ENCODE assay signal across 17 cellular contexts in genomic region chr3:133792171-133792763, GRCh38. TPM values are rescaled to one million over a fixed set of nuclear protein-coding genes. Genes with fewer than 3 reads are reported as not detected.
DNase-seq lines count a peak whose midpoint lies in the region; ATAC-seq, FAIRE-seq and TF ChIP-seq lines count a peak whose summit lies in the region.
"Had no signal": no experiment of that assay in that cellular context is flagged by ENCODE, and none has a peak within 500 bp of the region (broad histone marks: within the 10 kb centered on the region; RNA-seq: fewer than 3 reads in every experiment).

No MANE protein-coding gene starts in this region.

- intact Hi-C loops in IMR-90 (cut with micrococcal nuclease), result no loop called here
- intact Hi-C loops in pancreas (cut with DNase I), result no loop called here
- intact Hi-C loops in tibial artery (cut with DNase I; ENCODE audit: low total_unique reads), result no loop called here

- H3K27ac ChIP-seq in IMR-90 (ENCODE audit: insufficient read depth, low read length) (no peak overlapping the region), pancreas (no peak overlapping the region), tibial artery (no peak overlapping the region)

- H2BK20ac ChIP-seq in IMR-90 (ENCODE audit: low read depth, low read length), result no peak overlapping the region

- WGBS in IMR-90 (ENCODE audit: extremely low coverage in 2 of 2, insufficient read length in 1 of 2), 2 experiments, result 100% methylated on average over 1 of the region's 9 CpGs; no CpG with 5 or more reads in 1 of the 2 experiments
- WGBS in pancreas, 2 donors, result 53 to 55% methylated on average over 9 of the region's 9 CpGs

- H3K9ac ChIP-seq in IMR-90 (ENCODE audit: low read depth, low read length), result no peak overlapping the region

- no peak overlapping the region for H4K8ac ChIP-seq in IMR-90 (ENCODE audit: low read depth in 2 of 2, low read length in 2 of 2)

- no peak overlapping the region for H3K14ac ChIP-seq in IMR-90 (replicated peaks; ENCODE audit: low read depth, low read length)

- no peak for FAIRE-seq in pancreas (lab: Jason Lieb, UNC)
- FAIRE-seq: GM19239 had no signal

- ATAC-seq in IMR-90 (ENCODE audit: low read depth) (no peak), pancreas (no peak), GM18502 (IDR thresholded peaks at IDR 0.05; ENCODE audit: poor library complexity, unreplicated experiment) (no peak)
- ATAC-seq: activated CD8-positive, alpha-beta T cell treated with anti-CD3 and anti-CD28 coated beads for 36 hours; activated T-helper 17 cell treated with anti-CD3 and anti-CD28 coated beads, Interleukin-2, amount 50 U/mL, for 72 hours; esophagus mucosa; naive thymus-derived CD4-positive, alpha-beta T cell had no signal

- CTCF ChIA-PET in IMR-90 (lab: Yijun Ruan, JAX), result no interaction called here

- no peak overlapping the region for H4K5ac ChIP-seq in IMR-90 (ENCODE audit: low read depth, low read length)

- no peak overlapping the region for H2BK15ac ChIP-seq in IMR-90 (ENCODE audit: low read depth, low read length)

- H3K9me3 ChIP-seq in IMR-90 (ENCODE audit: control insufficient read depth, insufficient read depth, low read length) (peaks cover 4% of the 10 kb centered on the region), pancreas (peaks cover 0 to 3% (median 0%) of the 10 kb centered on the region in 4 donors), tibial artery (no peaks in the 10 kb centered on the region)

- no peak overlapping the region for H3K4me2 ChIP-seq in IMR-90 (ENCODE audit: low read depth, low read length)

- H3K27me3 ChIP-seq in IMR-90 (ENCODE audit: control insufficient read depth, insufficient read depth, low read length) (no peaks in the 10 kb centered on the region), pancreas (no peaks in the 10 kb centered on the region), tibial artery (no peaks in the 10 kb centered on the region)

- H3K36me3 ChIP-seq in IMR-90 (ENCODE audit: control insufficient read depth, insufficient read depth, low read length), result no peaks in the 10 kb centered on the region
- H3K36me3 ChIP-seq in pancreas, result no peaks in the 10 kb centered on the region
- H3K36me3 ChIP-seq in tibial artery, result no peaks in the 10 kb centered on the region

- TF ChIP-seq POLR2A in IMR-90 (IDR thresholded peaks at IDR 0.05; ENCODE audit: low read depth, low read length), result no peak

- no peak overlapping the region for H3K4me3 ChIP-seq in IMR-90 (ENCODE audit: insufficient read depth, low read depth, low read length)
- H3K4me3 ChIP-seq in fibroblast of the aortic adventitia (ENCODE audit: low read depth, low read length), result no peak overlapping the region
- H3K4me3 ChIP-seq in pancreas, result no peak overlapping the region
- H3K4me3 ChIP-seq in tibial artery, result no peak overlapping the region

- H3K18ac ChIP-seq in IMR-90 (ENCODE audit: low read depth, low read length), result no peak overlapping the region

- no peak overlapping the region for H2BK5ac ChIP-seq in IMR-90 (ENCODE audit: low read depth, low read length, poor library complexity, severe bottlenecking)

- dilution Hi-C loops in IMR-90 (cut with HindIII; ENCODE audit: low sequenced_read_pairs, unreplicated experiment), result no loop called here

- no peaks in the 10 kb centered on the region for H3K9me1 ChIP-seq in IMR-90 (ENCODE audit: insufficient read depth, low read length)

- no peak for TF ChIP-seq RAD21 in IMR-90 (IDR thresholded peaks at IDR 0.05; ENCODE audit: low read length)

- DNase-seq in EH (ENCODE audit: low read depth) (peak; percentile 3), IMR-90 (peak; percentile 5), SK-N-DZ (ENCODE audit: low spot score) (peak; percentile 9), fibroblast of the aortic adventitia (ENCODE audit: low read depth) (peak; percentile 7), pancreas (no peak), tibial artery (no peak), AML-193 (lab: John Stamatoyannopoulos, UW) (no peak)
- DNase-seq: activated CD8-positive, alpha-beta T cell treated with anti-CD3 and anti-CD28 coated beads for 36 hours; amygdala; GDM1; naive thymus-derived CD4-positive, alpha-beta T cell; NCI-H2107 had no signal

- H4K20me1 ChIP-seq in IMR-90 (ENCODE audit: insufficient read depth, low read length), result no peaks in the 10 kb centered on the region

- no peak overlapping the region for H3K4ac ChIP-seq in IMR-90 (ENCODE audit: low read depth, low read length)

- in situ Hi-C loops in IMR-90 (cut with MboI; ENCODE audit: low sequenced_read_pairs), result no loop called here

- H3K4me1 ChIP-seq in IMR-90 (ENCODE audit: control insufficient read depth, insufficient read depth, low read length) (no peaks in the 10 kb centered on the region), pancreas (no peaks in the 10 kb centered on the region), tibial artery (no peaks in the 10 kb centered on the region)

- no peak overlapping the region for H2AK5ac ChIP-seq in IMR-90 (ENCODE audit: low read depth, low read length)

- H3K56ac ChIP-seq in IMR-90 (ENCODE audit: extremely low read depth, insufficient read depth, low read length), result no peak overlapping the region

- TF ChIP-seq CTCF in IMR-90 (conservative IDR thresholded peaks at IDR 0.05; ENCODE audit: low read depth, low read length), result no peak
- no peak for TF ChIP-seq CTCF in fibroblast of the aortic adventitia (IDR thresholded peaks at IDR 0.05; ENCODE audit: insufficient read depth, low read length)
- TF ChIP-seq CTCF in pancreas (IDR thresholded peaks at IDR 0.05), result no peak
- no peak for TF ChIP-seq CTCF in tibial artery (IDR thresholded peaks at IDR 0.05)

- no peak overlapping the region for H2AFZ ChIP-seq in IMR-90 (replicated peaks; ENCODE audit: low read length, poor library complexity)

- BruUV-seq in IMR-90 (replicated peaks; lab: Mats Ljungman, UMichigan), result no TSS peak

- H3K23ac ChIP-seq in IMR-90 (ENCODE audit: low read depth, low read length), result no peak overlapping the region

- H2AK9ac ChIP-seq in IMR-90 (replicated peaks; ENCODE audit: low read depth, low read length, poor library complexity), result no peak overlapping the region

- H3K79me1 ChIP-seq in IMR-90 (ENCODE audit: low read depth in 1 of 2, low read length in 2 of 2), result no peaks in the 10 kb centered on the region

- H4K91ac ChIP-seq in IMR-90 (ENCODE audit: insufficient read depth, low read depth, low read length), result no peak overlapping the region

- POLR2A ChIA-PET in IMR-90 (lab: Charles Lee; ENCODE audit: unreplicated experiment), result no interaction called here

- no peak overlapping the region for H2BK120ac ChIP-seq in IMR-90 (ENCODE audit: low read depth, low read length)

TF ChIP-seq in IMR-90, 13 proteins besides CTCF, POLR2A, EP300 and RAD21 (continues in another document):
- TF ChIP-seq CEBPB (IDR thresholded peaks at IDR 0.05; ENCODE audit: low read depth, low read length) (no peak), NFE2L2 (IDR thresholded peaks at IDR 0.05; ENCODE audit: low read depth, low read length) (no peak), ELK1 (IDR thresholded peaks at IDR 0.05; ENCODE audit: borderline replicate concordance, low read depth, low read length) (no peak), BHLHE40 (IDR thresholded peaks at IDR 0.05; ENCODE audit: low read depth, low read length) (no peak), RCOR1 (IDR thresholded peaks at IDR 0.05; ENCODE audit: insufficient replicate concordance, low read length) (no peak), FOS (IDR thresholded peaks at IDR 0.05; ENCODE audit: low read depth, low read length) (no peak), RFX5 (IDR thresholded peaks at IDR 0.05; ENCODE audit: low read depth, low read length) (no peak), SMC3 (IDR thresholded peaks at IDR 0.05; ENCODE audit: low read depth, low read length) (no peak), MXI1 (IDR thresholded peaks at IDR 0.05; ENCODE audit: borderline replicate concordance, low read depth, low read length) (no peak), MAZ (IDR thresholded peaks at IDR 0.05; ENCODE audit: borderline replicate concordance, low read depth, low read length) (no peak), USF2 (IDR thresholded peaks at IDR 0.05; ENCODE audit: low read depth, low read length) (no peak), MAFK (IDR thresholded peaks at IDR 0.05; ENCODE audit: low read depth, low read length) (no peak)

RNA-seq across cellular contexts. Expression of gene SRPRB, which starts 13.3 kb away (rescaled TPM):
- total RNA-seq in IMR-90 (2012; rRNA removed) (98.9 and 131 TPM in 2 replicates), fibroblast of the aortic adventitia (ENCODE audit: low replicate concordance) (76.7 and 86.9 TPM in 2 replicates), pancreas (100 to 1,000 TPM in 2 of 6 donors, 10 to 100 TPM in 4; 67.2 to 132 (median 77.1) TPM)
- polyA plus RNA-seq in IMR-90 (2012; rRNA removed) (28.8 and 36.5 TPM in 2 replicates), pancreas (10 to 100 TPM; 37.0 to 37.1 TPM)
- 12.2 and 12.8 TPM in 2 replicates for polyA plus RNA-seq in IMR-90 (2012; cell fraction: cytosol; rRNA removed)
- 4.6 and 15.2 TPM in 2 replicates for polyA plus RNA-seq in IMR-90 (2012; cell fraction: nucleus; rRNA removed; ENCODE audit: low replicate concordance)
- polyA plus RNA-seq in SK-N-DZ (2014; cell fraction: cytosol; rRNA removed), result 49.7 and 50.4 TPM in 2 replicates
- 12.6 and 18.1 TPM in 2 replicates for polyA plus RNA-seq in SK-N-DZ (2014; cell fraction: nucleus; rRNA removed)

RNA-seq across cellular contexts. Expression of gene TF, which starts 46.1 kb away (rescaled TPM):
- not detected in 2 replicates for total RNA-seq in IMR-90 (2012; rRNA removed)
- 0.01 and 0.07 TPM in 2 replicates for polyA plus RNA-seq in IMR-90 (2012; rRNA removed)
- 0.07 TPM in 1 of 2 replicates, not detected in the other for polyA plus RNA-seq in IMR-90 (2012; cell fraction: cytosol; rRNA removed)
- 0.63 and 1.6 TPM in 2 replicates for polyA plus RNA-seq in IMR-90 (2012; cell fraction: nucleus; rRNA removed; ENCODE audit: low replicate concordance)
- under 0.01 TPM in 1 of 2 replicates, not detected in the other for polyA plus RNA-seq in SK-N-DZ (2014; cell fraction: cytosol; rRNA removed)
- 0.05 and 0.12 TPM in 2 replicates for polyA plus RNA-seq in SK-N-DZ (2014; cell fraction: nucleus; rRNA removed)
- under 0.01 and 4.0 TPM in 2 replicates for total RNA-seq in fibroblast of the aortic adventitia (ENCODE audit: low replicate concordance)
- total RNA-seq in pancreas, result 10 to 100 TPM in 2 of 6 donors, 1 to 10 TPM in 4; 1.1 to 30.7 (median 8.2) TPM
- polyA plus RNA-seq in pancreas, result 1 to 10 TPM; 3.4 to 3.9 TPM
- polyA plus RNA-seq: CD4-positive, CD25-positive, alpha-beta regulatory T cell; naive thymus-derived CD4-positive, alpha-beta T cell had no signal

Comparison
In these comparisons a context has a peak if more than half of its experiments do, and no peak if none do; other contexts are left out.
1. DNase-seq: peak in EH (single experiment), IMR-90 (single experiment), SK-N-DZ (single experiment) and fibroblast of the aortic adventitia (single experiment); none in pancreas (0 of 6), tibial artery (0 of 2) and AML-193 (0 of 2).